16 cellular contexts compared by ENCODE assay signal in the genomic region with DNA sequence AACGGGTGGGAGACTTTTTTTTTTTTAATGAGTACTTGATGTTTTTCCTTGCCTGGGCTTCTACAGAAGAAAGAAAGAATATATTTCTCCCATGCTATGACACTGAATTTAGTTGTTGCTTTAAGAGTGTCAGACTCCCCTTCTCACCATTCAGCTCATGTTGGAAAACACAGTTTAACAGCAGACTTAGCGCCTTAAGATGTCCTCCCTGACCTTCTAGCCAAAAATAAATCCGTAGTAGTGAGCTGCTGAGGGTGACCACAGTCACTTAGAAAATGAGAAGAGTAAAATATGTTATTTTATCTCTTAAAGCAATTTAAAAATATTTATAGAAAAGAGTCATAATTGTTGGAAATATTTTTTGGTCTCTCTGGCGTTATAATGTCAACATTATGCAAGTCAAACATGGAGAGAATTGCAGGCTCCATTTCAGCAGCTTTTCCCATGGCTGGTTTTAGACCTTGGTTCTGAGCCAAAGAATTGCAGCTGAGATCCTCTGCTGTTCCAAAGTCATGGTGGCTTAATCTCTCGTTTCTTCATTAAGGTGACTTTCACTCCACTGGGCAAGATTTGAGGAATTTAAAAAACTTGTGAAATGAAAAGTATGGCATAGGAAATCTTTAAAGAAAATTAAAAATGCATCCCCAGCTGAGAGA.
DNase-seq lines count a peak whose midpoint lies in the region; ATAC-seq and TF ChIP-seq lines count a peak whose summit lies in the region.
"Had no signal": no experiment of that assay in that cellular context is flagged by ENCODE, and none has a peak within 500 bp of the region (broad histone marks: within the 10 kb centered on the region; RNA-seq: fewer than 3 reads in every experiment).

No MANE protein-coding gene starts in this region.

- H3K4me3 ChIP-seq in SJCRH30 (peak overlapping the region; percentile 43), esophagus muscularis mucosa (peak overlapping the region; percentile 12 to 29 (median 20)), adrenal gland (no peak overlapping the region)
- H3K4me3 ChIP-seq: HAP-1, K562 had no signal

- TF ChIP-seq EP300 in esophagus muscularis mucosa (IDR thresholded peaks at IDR 0.05), result no peak

- no peak for TF ChIP-seq CTCF in esophagus muscularis mucosa (IDR thresholded peaks at IDR 0.05)
- TF ChIP-seq CTCF in mesothelial cell of epicardium (IDR thresholded peaks at IDR 0.05; ENCODE audit: unreplicated experiment), result no peak
- TF ChIP-seq CTCF in adrenal gland (IDR thresholded peaks at IDR 0.05), result no peak

- H3K9me3 Mint-ChIP-seq in mesothelial cell of epicardium, result no peaks in the 10 kb centered on the region
- no peaks in the 10 kb centered on the region for H3K9me3 Mint-ChIP-seq in activated CD4-positive, alpha-beta T cell treated with anti-CD3 and anti-CD28 coated beads, Interleukin-2, amount 10 ng/mL, durations not matched to agents 7 days and 5 days
- H3K9me3 Mint-ChIP-seq: CD14-positive monocyte; central memory CD8-positive, alpha-beta T cell; neural crest cell had no signal

- whole genome bisulfite sequencing in esophagus muscularis mucosa, result 22% methylated on average over 5 of the region's 5 CpGs
- 39 to 48% (median 41%) methylated on average over 5 of the region's 5 CpGs for WGBS in adrenal gland, 4 donors

- CTCF ChIA-PET in activated CD4-positive, alpha-beta T cell treated with anti-CD3 and anti-CD28 coated beads, Interleukin-2, amount 10 ng/mL, durations not matched to agents 7 days and 5 days (lab: Charles Lee), result interaction anchor here (0.6 to 0.7 kb wide), 2 partner anchors 282 to 366 kb away, joined by 3 to 5 read pairs; no protein-coding TSS in a partner anchor

- no peak for TF ChIP-seq POLR2A in esophagus muscularis mucosa (IDR thresholded peaks at IDR 0.05; ENCODE audit: low read depth)
- no peak for TF ChIP-seq POLR2A in adrenal gland (IDR thresholded peaks at IDR 0.05)

- peak overlapping the region; percentile 7 for H3K4me3 Mint-ChIP-seq in mesothelial cell of epicardium
- H3K4me3 Mint-ChIP-seq in activated CD4-positive, alpha-beta T cell treated with anti-CD3 and anti-CD28 coated beads, Interleukin-2, amount 10 ng/mL, durations not matched to agents 7 days and 5 days, result no peak overlapping the region
- H3K4me3 Mint-ChIP-seq: CD14-positive monocyte; central memory CD8-positive, alpha-beta T cell; neural crest cell had no signal

- H3K27ac ChIP-seq in SJCRH30 (peak overlapping the region; percentile 77), esophagus muscularis mucosa (replicated peaks in 1 of 4) (peak overlapping the region; percentile 39 to 59 (median 48)), adrenal gland (no peak overlapping the region)

- peaks cover 27% of the 10 kb centered on the region for H3K4me1 ChIP-seq in SJCRH30
- H3K4me1 ChIP-seq in esophagus muscularis mucosa, result peaks cover 33 to 42% (median 35%) of the 10 kb centered on the region in 4 donors
- peaks cover 0 to 29% of the 10 kb centered on the region in 2 donors for H3K4me1 ChIP-seq in adrenal gland (replicated peaks in 1 of 2)
- H3K4me1 ChIP-seq: HAP-1 had no signal

- DNase-seq in SJCRH30 (peak; percentile 66 to 84), esophagus muscularis mucosa (ENCODE audit: extremely low spot score) (no peak), mesothelial cell of epicardium (ENCODE audit: low spot score in 2 of 2, unreplicated experiment in 2 of 2) (no peak), smooth muscle cell of the brain vasculature (ENCODE audit: low read depth, low spot score) (peak; percentile 26), HUDEP-2 (lab: John Stamatoyannopoulos, UW; ENCODE audit: unreplicated experiment in 76 of 76) (no peak), adrenal gland (no peak)
- no peak for DNase-seq in activated CD4-positive, alpha-beta T cell treated with anti-CD3 and anti-CD28 coated beads, Interleukin-2, amount 10 ng/mL, durations not matched to agents 7 days and 5 days
- DNase-seq: DMS79 treated with DMSO at 0.1 percent for 48 hours, NCI-H1092 treated with DMSO at 0.1 percent for 48 hours, substantia nigra had no signal

- no peak for ATAC-seq in GM21381 (IDR thresholded peaks at IDR 0.05; ENCODE audit: unreplicated experiment)
- ATAC-seq: K562 had no signal

- POLR2A ChIA-PET in activated CD4-positive, alpha-beta T cell treated with anti-CD3 and anti-CD28 coated beads, Interleukin-2, amount 10 ng/mL, durations not matched to agents 7 days and 5 days (lab: Charles Lee), result interaction anchor here (0.6 kb wide), 1 partner anchor 335 kb away, joined by 3 read pairs; no protein-coding TSS in a partner anchor

- H3K36me3 ChIP-seq in SJCRH30 (no peaks in the 10 kb centered on the region), esophagus muscularis mucosa (no peaks in the 10 kb centered on the region), adrenal gland (replicated peaks in 1 of 2) (no peaks in the 10 kb centered on the region)
- H3K36me3 ChIP-seq: HAP-1 had no signal

- intact Hi-C loops in esophagus muscularis mucosa (cut with DNase I) (no loop called here), adrenal gland (cut with DNase I) (no loop called here)

- H3K27me3 ChIP-seq in SJCRH30 (no peaks in the 10 kb centered on the region), esophagus muscularis mucosa (no peaks in the 10 kb centered on the region), adrenal gland (no peaks in the 10 kb centered on the region)

- peaks cover 32% of the 10 kb centered on the region for H3K4me1 Mint-ChIP-seq in mesothelial cell of epicardium
- H3K4me1 Mint-ChIP-seq in activated CD4-positive, alpha-beta T cell treated with anti-CD3 and anti-CD28 coated beads, Interleukin-2, amount 10 ng/mL, durations not matched to agents 7 days and 5 days, result no peaks in the 10 kb centered on the region
- H3K4me1 Mint-ChIP-seq: CD14-positive monocyte; central memory CD8-positive, alpha-beta T cell; neural crest cell had no signal

- H3K27me3 Mint-ChIP-seq in mesothelial cell of epicardium (ENCODE audit: low read depth), result no peaks in the 10 kb centered on the region
- peaks cover 13% of the 10 kb centered on the region for H3K27me3 Mint-ChIP-seq in activated CD4-positive, alpha-beta T cell treated with anti-CD3 and anti-CD28 coated beads, Interleukin-2, amount 10 ng/mL, durations not matched to agents 7 days and 5 days

- no peaks in the 10 kb centered on the region for H3K36me3 Mint-ChIP-seq in mesothelial cell of epicardium
- H3K36me3 Mint-ChIP-seq in activated CD4-positive, alpha-beta T cell treated with anti-CD3 and anti-CD28 coated beads, Interleukin-2, amount 10 ng/mL, durations not matched to agents 7 days and 5 days (ENCODE audit: low read depth), result no peaks in the 10 kb centered on the region
- H3K36me3 Mint-ChIP-seq: CD14-positive monocyte had no signal

- no peaks in the 10 kb centered on the region for H3K9me3 ChIP-seq in SJCRH30 (replicated peaks)
- no peaks in the 10 kb centered on the region for H3K9me3 ChIP-seq in esophagus muscularis mucosa
- H3K9me3 ChIP-seq in adrenal gland (replicated peaks in 1 of 3), result no peaks in the 10 kb centered on the region
- H3K9me3 ChIP-seq: HAP-1 had no signal

- H3K27ac Mint-ChIP-seq in mesothelial cell of epicardium, result peak overlapping the region; percentile 20
- H3K27ac Mint-ChIP-seq in activated CD4-positive, alpha-beta T cell treated with anti-CD3 and anti-CD28 coated beads, Interleukin-2, amount 10 ng/mL, durations not matched to agents 7 days and 5 days, result no peak overlapping the region
- H3K27ac Mint-ChIP-seq: CD14-positive monocyte had no signal

Comparison
In these comparisons a context has a peak if more than half of its experiments do, and no peak if none do; other contexts are left out.
1. DNase-seq: peak in SJCRH30 (2 of 2) and smooth muscle cell of the brain vasculature (single experiment); none in esophagus muscularis mucosa (single experiment), mesothelial cell of epicardium (0 of 2), HUDEP-2 (0 of 76), adrenal gland (0 of 7) and activated CD4-positive, alpha-beta T cell treated with anti-CD3 and anti-CD28 coated beads, Interleukin-2, amount 10 ng/mL, durations not matched to agents 7 days and 5 days (single experiment).
2. H3K27ac ChIP-seq: peak in SJCRH30 (single experiment) and esophagus muscularis mucosa (4 of 4); none in adrenal gland (0 of 5).
3. H3K4me3 ChIP-seq: peak in SJCRH30 (single experiment) and esophagus muscularis mucosa (4 of 4); none in adrenal gland (0 of 4).